Comparison of ENCODE assay signal across 29 cellular contexts in the genomic region with DNA sequence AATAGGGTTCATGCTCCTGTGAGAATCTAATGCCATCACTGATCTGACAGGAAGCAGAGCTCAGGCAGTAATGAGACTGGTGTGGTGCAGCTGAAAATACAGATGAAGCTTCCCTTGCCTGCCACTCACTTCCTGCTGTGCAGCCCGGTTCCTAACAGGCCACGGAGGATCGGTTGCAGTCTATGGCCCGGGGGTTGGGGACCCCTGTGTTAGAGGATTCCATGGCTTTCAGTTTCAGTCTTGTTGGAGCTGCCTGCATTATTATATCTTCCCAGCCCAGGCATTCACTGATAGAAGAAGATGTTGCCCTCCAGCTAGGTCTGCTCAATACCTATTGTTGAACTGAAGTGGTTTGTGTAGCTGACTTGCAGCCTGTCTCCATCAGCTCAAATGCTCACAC.
"Had no signal": no experiment of that assay in that cellular context is flagged by ENCODE, and none has a peak within 500 bp of the region (broad histone marks: within the 10 kb centered on the region; RNA-seq: fewer than 3 reads in every experiment).

No MANE protein-coding gene starts in this region.

- H3K27ac ChIP-seq: adrenal gland, ascending aorta, breast epithelium, cardiac muscle cell, colonic mucosa, epithelial cell of prostate, WERI-Rb-1 had no signal

- H3K36me3 ChIP-seq: adrenal gland, ascending aorta, breast epithelium, cardiac muscle cell, colonic mucosa, WERI-Rb-1 had no signal

- DNase-seq: activated B cell treated with CpG ODN at 0.5 μM for 24 hours; activated CD4-positive, alpha-beta memory T cell treated with anti-CD3 and anti-CD28 coated beads for 36 hours; activated CD4-positive, alpha-beta T cell treated with anti-CD3 and anti-CD28 coated beads, Interleukin-2, amount 10 ng/mL, durations not matched to agents 24 days and 14 days; activated CD8-positive, alpha-beta memory T cell treated with anti-CD3 and anti-CD28 coated beads, Interleukin-2, amount 10 ng/mL, durations not matched to agents 7 days and 5 days; activated CD8-positive, alpha-beta memory T cell treated with anti-CD3 and anti-CD28 coated beads, Interleukin-2, amount 50 U/mL, for 4 hours; activated CD8-positive, alpha-beta T cell treated with anti-CD3 and anti-CD28 coated beads, Interleukin-2, amount 10 ng/mL, durations not matched to agents 7 days and 5 days; activated effector memory CD4-positive, alpha-beta T cell treated with anti-CD3 and anti-CD28 coated beads, Interleukin-2, amount 50 U/mL, for 16 hours; activated naive CD4-positive, alpha-beta T cell treated with anti-CD3 and anti-CD28 coated beads for 36 hours; activated naive CD8-positive, alpha-beta T cell treated with anti-CD3 and anti-CD28 coated beads for 36 hours; activated naive CD8-positive, alpha-beta T cell treated with anti-CD3 and anti-CD28 coated beads, Interleukin-2, amount 50 U/mL, for 24 hours; activated T-cell treated with anti-CD3 and anti-CD28 coated beads, Interleukin-2, amount 50 U/mL, for 1 hour; activated T-cell treated with anti-CD3 and anti-CD28 coated beads, Interleukin-2, amount 50 U/mL, for 48 hours; adrenal gland; central memory CD4-positive, alpha-beta T cell; cerebellar nuclear complex; colonic mucosa; effector CD8-positive, alpha-beta T cell; foreskin fibroblast; head of caudate nucleus; hippocampal formation; T1000; WERI-Rb-1 had no signal

- H3K4me3 ChIP-seq: adrenal gland, ascending aorta, breast epithelium, cardiac muscle cell, colonic mucosa had no signal

- H3K27me3 ChIP-seq: adrenal gland, ascending aorta, breast epithelium, cardiac muscle cell, colonic mucosa had no signal

- FAIRE-seq: endometrium, endothelial cell of umbilical vein, frontal cortex had no signal

- H3K4me1 ChIP-seq: adrenal gland, ascending aorta, breast epithelium, colonic mucosa had no signal

- H3K9me3 ChIP-seq: adrenal gland, ascending aorta, breast epithelium, colonic mucosa had no signal
